In the genomic region with DNA sequence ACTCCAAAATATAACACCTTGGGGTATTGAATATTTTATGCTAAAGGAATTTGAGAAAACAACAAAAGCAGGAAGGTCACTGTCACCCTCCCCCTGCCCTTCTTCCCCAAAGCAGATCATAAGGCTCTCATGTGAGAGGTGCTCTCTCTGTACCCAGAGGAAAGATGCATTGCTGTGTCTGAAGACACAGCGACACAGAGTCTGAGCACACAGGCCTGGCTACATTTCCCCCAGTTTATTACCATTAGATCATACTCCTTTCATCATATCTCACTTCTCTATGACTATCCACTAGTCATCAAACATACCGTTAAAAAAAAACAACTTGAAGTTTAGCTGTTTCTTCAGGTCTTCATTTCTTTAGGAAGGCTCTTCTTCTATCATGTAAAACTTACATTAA, we compare ENCODE assay signal across 21 cellular contexts.
"Had no signal": no experiment of that assay in that cellular context is flagged by ENCODE, and none has a peak within 500 bp of the region (broad histone marks: within the 10 kb centered on the region; RNA-seq: fewer than 3 reads in every experiment).

No MANE protein-coding gene starts in this region.

- H2AFZ ChIP-seq: hepatocyte had no signal

- H3K36me3 ChIP-seq: ovary, prostate gland had no signal

- H3K4me3 ChIP-seq: hepatocyte, ovary, prostate gland, testis had no signal

- ATAC-seq: left ventricle myocardium superior; natural killer cell treated with Interleukin-12 subunit alpha and Interleukin-12 subunit beta and Interleukin-15 and Interleukin-18, amount 100 ng/mL, for 72 hours had no signal

- H3K4me2 ChIP-seq: hepatocyte had no signal

- H3K9me3 ChIP-seq: ovary, prostate gland, testis had no signal

- H3K27me3 ChIP-seq: ovary, testis had no signal

- H3K79me2 ChIP-seq: hepatocyte had no signal

- H3K4me1 ChIP-seq: prostate gland, testis had no signal

- DNase-seq: activated B cell treated with CpG ODN at 0.5 μM for 24 hours; activated CD4-positive, alpha-beta memory T cell treated with anti-CD3 and anti-CD28 coated beads for 36 hours; activated CD4-positive, alpha-beta T cell treated with anti-CD3 and anti-CD28 coated beads for 48 hours; activated effector memory CD4-positive, alpha-beta T cell treated with anti-CD3 and anti-CD28 coated beads, Interleukin-2, amount 50 U/mL, for 16 hours; activated naive CD4-positive, alpha-beta T cell treated with anti-CD3 and anti-CD28 coated beads, Interleukin-2, amount 50 U/mL, for 16 hours; activated T-cell treated with anti-CD3 and anti-CD28 coated beads for 4 hours; aorta; effector CD4-positive, alpha-beta T cell; glutamatergic neuron; immature natural killer cell; kidney glomerular epithelial cell; left ventricle myocardium superior; midbrain; ovary; stimulated activated CD4-positive, alpha-beta T cell treated with anti-CD3 and anti-CD28 coated beads, Interleukin-2, amount 100 ng/mL, for 48 hours; stimulated activated naive CD4-positive, alpha-beta T cell; T-helper 9 cell; testis had no signal
